23 cellular contexts compared by ENCODE assay signal in genomic region chr6:161463061-161463460, GRCh38.
"Had no signal": no experiment of that assay in that cellular context is flagged by ENCODE, and none has a peak within 500 bp of the region (broad histone marks: within the 10 kb centered on the region; RNA-seq: fewer than 3 reads in every experiment).

No MANE protein-coding gene starts in this region.

- H3K4me1 ChIP-seq: esophagus squamous epithelium, left lung, pancreas, right lobe of liver, thyroid gland, vagina had no signal

- DNase-seq: cortex of kidney; effector memory CD8-positive, alpha-beta T cell; erythroblast; esophagus squamous epithelium; foreskin melanocyte; head of caudate nucleus; left cardiac atrium; left lung; mesenchymal stem cell; mucosa of descending colon; naive B cell; pancreas; right lobe of liver; small intestine; stimulated activated CD4-positive, alpha-beta T cell treated with anti-CD3 and anti-CD28 coated beads, Interleukin-15, amount 100 ng/mL, for 24 hours; stimulated activated CD4-positive, alpha-beta T cell treated with anti-CD3 and anti-CD28 coated beads, Interleukin-2, amount 100 ng/mL, for 48 hours; stimulated activated naive CD4-positive, alpha-beta T cell; stimulated activated naive CD8-positive, alpha-beta T cell treated with anti-CD3 and anti-CD28 coated beads, Interleukin-15, amount 100 ng/mL, for 72 hours; thyroid gland; trophoblast cell had no signal

- ATAC-seq: effector memory CD8-positive, alpha-beta T cell; left cardiac atrium; left lung; mucosa of descending colon; natural killer cell treated with Interleukin-12 subunit alpha and Interleukin-12 subunit beta and Interleukin-15 and Interleukin-18, amount 100 ng/mL, for 72 hours; pancreas; right lobe of liver; stimulated activated naive CD8-positive, alpha-beta T cell treated with anti-CD3 and anti-CD28 coated beads, Interleukin-15, amount 100 ng/mL, for 72 hours had no signal

- H3K9me3 ChIP-seq: esophagus squamous epithelium, left lung, mucosa of descending colon, neutrophil, pancreas, right lobe of liver, thyroid gland, vagina had no signal

- H3K27me3 ChIP-seq: esophagus squamous epithelium, left lung, neutrophil, pancreas, right lobe of liver, thyroid gland, vagina had no signal

- H3K4me3 ChIP-seq: esophagus squamous epithelium, left lung, mucosa of descending colon, pancreas, right lobe of liver, thyroid gland, vagina had no signal

- H3K27ac ChIP-seq: esophagus squamous epithelium, left lung, neutrophil, pancreas, right lobe of liver, thyroid gland, vagina had no signal

- H3K36me3 ChIP-seq: esophagus squamous epithelium, left lung, neutrophil, pancreas, right lobe of liver, thyroid gland, vagina had no signal
